Comparison of ENCODE assay signal across 13 cellular contexts in genomic region chr20:10309326-10309725, GRCh38.
DNase-seq lines count a peak whose midpoint lies in the region; ATAC-seq, FAIRE-seq and TF ChIP-seq lines count a peak whose summit lies in the region.
"Had no signal": no experiment of that assay in that cellular context is flagged by ENCODE, and none has a peak within 500 bp of the region (broad histone marks: within the 10 kb centered on the region; RNA-seq: fewer than 3 reads in every experiment).

No MANE protein-coding gene starts in this region.

- TF ChIP-seq CTCF in epithelial cell of esophagus (IDR thresholded peaks at IDR 0.05; ENCODE audit: insufficient read depth, low read depth, low read length, missing control alignments) (no peak), retinal pigment epithelial cell (conservative IDR thresholded peaks at IDR 0.05; ENCODE audit: low read depth, low read length) (no peak)

- no peak for ATAC-seq in HG03025 (IDR thresholded peaks at IDR 0.05; ENCODE audit: low FRiP score, unreplicated experiment)
- ATAC-seq: activated CD8-positive, alpha-beta T cell treated with anti-CD3 and anti-CD28 coated beads, Interleukin-2, amount 10 ng/mL, durations not matched to agents 7 days and 5 days had no signal

- DNase-seq in GM03348 (ENCODE audit: low spot score) (peak; percentile 66), RCC 7860 (ENCODE audit: low spot score) (peak; percentile 65), epithelial cell of esophagus (ENCODE audit: low read depth) (peak; percentile 78), retinal pigment epithelial cell (ENCODE audit: low read depth) (peak; percentile 76), NCI-H1048 (lab: John Stamatoyannopoulos, UW) (no peak), putamen (ENCODE audit: low spot score) (no peak), NCI-H187 (lab: John Stamatoyannopoulos, UW) (no peak)
- DNase-seq: activated CD8-positive, alpha-beta T cell treated with anti-CD3 and anti-CD28 coated beads, Interleukin-2, amount 10 ng/mL, durations not matched to agents 7 days and 5 days; DMS79; effector CD4-positive, alpha-beta T cell; NCI-H510A; occipital lobe had no signal

- no peak overlapping the region for H3K4me3 ChIP-seq in epithelial cell of esophagus (ENCODE audit: low read length)
- H3K4me3 ChIP-seq in retinal pigment epithelial cell (ENCODE audit: low read length) = no peak overlapping the region

- peak; percentile 83 for FAIRE-seq in RCC 7860 (lab: Jason Lieb, UNC)

Comparison
In these comparisons a context has a peak if more than half of its experiments do, and no peak if none do; other contexts are left out.
1. DNase-seq: peak in GM03348 (single experiment), RCC 7860 (single experiment), epithelial cell of esophagus (single experiment) and retinal pigment epithelial cell (single experiment); none in NCI-H1048 (single experiment), putamen (single experiment) and NCI-H187 (0 of 2).